In genomic region chr13:91313103-91313502, GRCh38 we compare ENCODE assay signal across 8 cellular contexts. TPM values are rescaled to one million over a fixed set of nuclear protein-coding genes. Genes with fewer than 3 reads are reported as not detected.
DNase-seq lines count a peak whose midpoint lies in the region; ATAC-seq and TF ChIP-seq lines count a peak whose summit lies in the region.

No MANE protein-coding gene starts in this region.

- H3K4me3 Mint-ChIP-seq in neural crest cell: no peak overlapping the region

- TF ChIP-seq POLR2A in Peyer's patch (IDR thresholded peaks at IDR 0.05): no peak

- no peaks in the 10 kb centered on the region for H3K79me2 ChIP-seq in DND-41 (ENCODE audit: insufficient read depth, low read length)

- H3K9me3 Mint-ChIP-seq in neural crest cell: no peaks in the 10 kb centered on the region

- H3K27me3 ChIP-seq in DND-41 (ENCODE audit: insufficient read depth, low read length, poor library complexity) (no peaks in the 10 kb centered on the region), Peyer's patch (no peaks in the 10 kb centered on the region)

- peak overlapping the region; percentile 36 for H2AFZ ChIP-seq in DND-41 (ENCODE audit: low read depth, low read length)

- no peaks in the 10 kb centered on the region for H3K27me3 Mint-ChIP-seq in neural crest cell (ENCODE audit: low read depth)

- no peaks in the 10 kb centered on the region for H4K20me1 ChIP-seq in DND-41 (ENCODE audit: insufficient read depth, low read length)

- no peak overlapping the region; a peak in 1 of 4 replicates for H3K4me3 ChIP-seq in DND-41 (ENCODE audit: low read depth in 1 of 2, low read length in 2 of 2)
- H3K4me3 ChIP-seq in Peyer's patch: no peak overlapping the region

- peak; percentile 73 for TF ChIP-seq CTCF in DND-41 (IDR thresholded peaks at IDR 0.05; ENCODE audit: borderline replicate concordance, extremely low read depth, low read length, poor library complexity, severe bottlenecking)
- peak; percentile 16 to 46 (median 40) for TF ChIP-seq CTCF in Peyer's patch (IDR thresholded peaks at IDR 0.05)
- peak; percentile 61 for TF ChIP-seq CTCF in neural crest cell (conservative IDR thresholded peaks at IDR 0.05)

- no peak overlapping the region for H3K9ac ChIP-seq in DND-41 (ENCODE audit: low read depth, low read length)

- ATAC-seq in DND-41 (ENCODE audit: insufficient read depth, low read depth) (peak; percentile 71), GM18907 (IDR thresholded peaks at IDR 0.05; ENCODE audit: unreplicated experiment) (peak; percentile 82), HG03060 (IDR thresholded peaks at IDR 0.05; ENCODE audit: low read depth, unreplicated experiment) (peak; percentile 54)

- DNase-seq in DND-41: peak; percentile 20
- no peak for DNase-seq in Peyer's patch
- DNase-seq in dedifferentiated amniotic fluid mesenchymal stem cell (ENCODE audit: extremely low spot score): peak; percentile 23
- DNase-seq in neural crest cell (ENCODE audit: low read depth, low spot score): no peak
- DNase-seq in NCI-H1930 (lab: John Stamatoyannopoulos, UW): no peak
- DNase-seq in activated CD4-positive, alpha-beta T cell treated with anti-CD3 and anti-CD28 coated beads, Interleukin-2, amount 50 U/mL, for 48 hours: no peak

- H3K36me3 ChIP-seq in DND-41 (ENCODE audit: insufficient read depth, low read length): no peaks in the 10 kb centered on the region
- H3K36me3 ChIP-seq in Peyer's patch: no peaks in the 10 kb centered on the region

- no peaks in the 10 kb centered on the region for H3K9me3 ChIP-seq in DND-41 (ENCODE audit: insufficient read depth, low read length, severe bottlenecking)
- no peaks in the 10 kb centered on the region for H3K9me3 ChIP-seq in Peyer's patch

- no peak overlapping the region for H3K27ac Mint-ChIP-seq in neural crest cell (ENCODE audit: unreplicated experiment)

- H3K4me1 ChIP-seq in DND-41 (ENCODE audit: insufficient read depth, low read length): peaks cover 32% of the 10 kb centered on the region
- no peaks in the 10 kb centered on the region for H3K4me1 ChIP-seq in Peyer's patch

- H3K4me2 ChIP-seq in DND-41 (ENCODE audit: insufficient read depth, low read length): peak overlapping the region; percentile 19; the same call in 1 of the 2 replicates

- H3K27ac ChIP-seq in DND-41 (ENCODE audit: low read length) (no peak overlapping the region), Peyer's patch (no peak overlapping the region)

- peaks cover 16% of the 10 kb centered on the region for H3K4me1 Mint-ChIP-seq in neural crest cell

- H3K36me3 Mint-ChIP-seq in neural crest cell (ENCODE audit: low read depth): no peaks in the 10 kb centered on the region

RNA-seq across cellular contexts. Expression of gene MIR17HG, which starts 34.4 kb away (rescaled TPM):
- total RNA-seq in Peyer's patch: 10 to 100 TPM in 1 of 4 donors, 1 to 10 TPM in 2, under 1 TPM in 1; 0.88 to 10.4 (median 4.5) TPM
- total RNA-seq in neural crest cell: 40.6 and 40.9 TPM in 2 replicates

Comparison
In these comparisons a context has a peak if more than half of its experiments do, and no peak if none do; other contexts are left out.
1. DNase-seq: peak in DND-41 (single experiment) and dedifferentiated amniotic fluid mesenchymal stem cell (single experiment); none in Peyer's patch (0 of 3), neural crest cell (single experiment), NCI-H1930 (0 of 2) and activated CD4-positive, alpha-beta T cell treated with anti-CD3 and anti-CD28 coated beads, Interleukin-2, amount 50 U/mL, for 48 hours (0 of 2).
2. Peak in every context shown above with its lines, with median percentiles within 50 percentile points of each other: ATAC-seq and CTCF ChIP-seq.